Comparison of ENCODE assay signal across 29 cellular contexts in genomic region chr1:90773812-90774211, GRCh38. TPM values are rescaled to one million over a fixed set of nuclear protein-coding genes. Genes with fewer than 3 reads are reported as not detected.
"Had no signal": no experiment of that assay in that cellular context is flagged by ENCODE, and none has a peak within 500 bp of the region (broad histone marks: within the 10 kb centered on the region; RNA-seq: fewer than 3 reads in every experiment).

No MANE protein-coding gene starts in this region.

- DNase-seq: activated B cell treated with CpG ODN at 0.5 μM for 24 hours; activated CD4-positive, alpha-beta memory T cell treated with anti-CD3 and anti-CD28 coated beads for 36 hours; activated CD4-positive, alpha-beta T cell treated with anti-CD3 and anti-CD28 coated beads for 4 hours; activated CD4-positive, alpha-beta T cell treated with anti-CD3 and anti-CD28 coated beads, Interleukin-2, amount 10 ng/mL, durations not matched to agents 24 days and 14 days; activated CD4-positive, alpha-beta T cell treated with anti-CD3 and anti-CD28 coated beads, Interleukin-2, amount 50 U/mL, for 1 hour; activated CD4-positive, alpha-beta T cell treated with anti-CD3 and anti-CD28 coated beads, Interleukin-2, amount 50 U/mL, for 4 hours; activated CD4-positive, CD25-positive, alpha-beta regulatory T cell treated with anti-CD3 and anti-CD28 coated beads, Interleukin-2, amount 50 U/mL, for 72 hours; activated CD8-positive, alpha-beta memory T cell treated with anti-CD3 and anti-CD28 coated beads, Interleukin-2, amount 50 U/mL, for 4 hours; activated CD8-positive, alpha-beta T cell treated with anti-CD3 and anti-CD28 coated beads for 36 hours; activated effector memory CD4-positive, alpha-beta T cell treated with anti-CD3 and anti-CD28 coated beads, Interleukin-2, amount 50 U/mL, for 16 hours; activated gamma-delta T cell treated with Interleukin-2 at 50 U/mL for 16 hours; activated naive CD4-positive, alpha-beta T cell; activated naive CD4-positive, alpha-beta T cell treated with anti-CD3 and anti-CD28 coated beads for 36 hours; activated naive CD4-positive, alpha-beta T cell treated with anti-CD3 and anti-CD28 coated beads, Interleukin-2, amount 50 U/mL, for 16 hours; activated naive CD8-positive, alpha-beta T cell treated with anti-CD3 and anti-CD28 coated beads for 36 hours; activated T-cell treated with anti-CD3 and anti-CD28 coated beads for 4 hours; activated T-cell treated with anti-CD3 and anti-CD28 coated beads, Interleukin-2, amount 50 U/mL, for 1 hour; activated T-cell treated with anti-CD3 and anti-CD28 coated beads, Interleukin-2, amount 50 U/mL, for 4 hours; activated T-cell treated with anti-CD3 and anti-CD28 coated beads, Interleukin-2, amount 50 U/mL, for 72 hours; adrenal gland; amniotic stem cell; caudate nucleus; cerebellar nuclear complex; T-helper 2 cell; T-helper 9 cell had no signal

- ATAC-seq: activated CD8-positive, alpha-beta T cell treated with anti-CD3 and anti-CD28 coated beads for 36 hours; activated naive CD4-positive, alpha-beta T cell treated with anti-CD3 and anti-CD28 coated beads, Interleukin-2, amount 50 U/mL, for 72 hours; activated T-cell treated with anti-CD3 and anti-CD28 coated beads, Interleukin-2, amount 50 U/mL, for 4 hours; activated T-cell treated with anti-CD3 and anti-CD28 coated beads, Interleukin-2, amount 50 U/mL, for 72 hours; activated T-helper 17 cell treated with anti-CD3 and anti-CD28 coated beads, Interleukin-2, amount 50 U/mL, for 72 hours had no signal

- H3K4me3 ChIP-seq: adrenal gland, ascending aorta, cardiac muscle cell had no signal

RNA-seq across cellular contexts. Expression of gene BARHL2, which starts 56.7 kb away (rescaled TPM):
- polyA plus RNA-seq: adrenal gland, cardiac muscle cell had no signal
